Comparison of ENCODE assay signal across 8 cellular contexts in genomic region chr17:79835953-79836951, GRCh38. TPM values are rescaled to one million over a fixed set of nuclear protein-coding genes. Genes with fewer than 3 reads are reported as not detected.
DNase-seq lines count a peak whose midpoint lies in the region; ATAC-seq and TF ChIP-seq lines count a peak whose summit lies in the region.

No MANE protein-coding gene starts in this region.

- no peak for ATAC-seq in HG03280 (IDR thresholded peaks at IDR 0.05; ENCODE audit: unreplicated experiment)

- POLR2A ChIA-PET in A673 (lab: Charles Lee; ENCODE audit: low non-redundant PET), result interaction anchor here (0.6 to 1.3 kb wide), 5 partner anchors 12 to 39 kb away, joined by 3 to 6 read pairs (median 3); partner anchors contain the start of gene CBX8

- no TSS peak for BruUV-seq in A673 (replicated peaks; lab: Mats Ljungman, UMichigan)

- intact Hi-C loops in A673 (cut with micrococcal nuclease; ENCODE audit: unreplicated experiment), result loop anchor here (5.0 to 10.0 kb wide), 2 partner anchors 44 to 91 kb away; no protein-coding TSS in a partner anchor
- intact Hi-C loops in stomach (cut with DNase I; ENCODE audit: low total_unique reads), result loop anchor here (5.0 kb wide), 1 partner anchor 39 kb away; the partner anchor contains the start of gene CBX8
- intact Hi-C loops in thyroid gland (cut with DNase I), result no loop called here

- 33 to 65% (median 37%) methylated on average over 34 to 42 of the region's 42 CpGs for WGBS in stomach, 5 donors
- 64 to 67% methylated on average over 28 to 31 of the region's 42 CpGs for WGBS in thyroid gland, 2 donors

- peaks cover 14% of the 10 kb centered on the region for H3K27me3 ChIP-seq in A673 (replicated peaks; ENCODE audit: insufficient read depth, low read depth, low read length, poor library complexity)
- H3K27me3 ChIP-seq in HL-60 (ENCODE audit: insufficient read depth, poor library complexity, severe bottlenecking), result peaks cover 11% of the 10 kb centered on the region
- peaks cover 9 to 18% (median 16%) of the 10 kb centered on the region in 3 donors for H3K27me3 ChIP-seq in stomach
- peaks cover 5% of the 10 kb centered on the region for H3K27me3 ChIP-seq in thyroid gland

- no peak for TF ChIP-seq CTCF in A673 (conservative IDR thresholded peaks at IDR 0.05; ENCODE audit: low read depth, low read length)
- TF ChIP-seq CTCF in HL-60 (IDR thresholded peaks at IDR 0.05; ENCODE audit: insufficient read depth, low read length), result no peak
- TF ChIP-seq CTCF in stomach (IDR thresholded peaks at IDR 0.05), result no peak
- TF ChIP-seq CTCF in thyroid gland (IDR thresholded peaks at IDR 0.05), result no peak

- no peaks in the 10 kb centered on the region for H3K9me3 ChIP-seq in A673 (ENCODE audit: low read depth, low read length, poor library complexity, severe bottlenecking)
- H3K9me3 ChIP-seq in stomach, result no peaks in the 10 kb centered on the region
- H3K9me3 ChIP-seq in thyroid gland, result no peaks in the 10 kb centered on the region

- H3K27ac ChIP-seq in A673 (ENCODE audit: low read depth, low read length, poor library complexity, severe bottlenecking) (peak overlapping the region; percentile 87), HL-60 (replicated peaks) (peak overlapping the region; percentile 96), stomach (peak overlapping the region; percentile 96 to 99 (median 98)), thyroid gland (no peak overlapping the region)

- H3K36me3 ChIP-seq in A673 (ENCODE audit: insufficient read depth, low read length, poor library complexity, severe bottlenecking) (peaks cover 23% of the 10 kb centered on the region), stomach (peaks cover 18 to 23% (median 22%) of the 10 kb centered on the region in 4 donors), thyroid gland (peaks cover 18 to 20% of the 10 kb centered on the region in 2 donors)

- peak overlapping the region; percentile 59 for H3K4me3 ChIP-seq in A673 (ENCODE audit: low read depth, low read length, poor library complexity, severe bottlenecking)
- peak overlapping the region; percentile 78 for H3K4me3 ChIP-seq in HL-60 (replicated peaks; ENCODE audit: insufficient read depth, low read length)
- H3K4me3 ChIP-seq in stomach, result peak overlapping the region; percentile 61 to 85 (median 76)
- peak overlapping the region in 1 of 3 donors; percentile 67 for H3K4me3 ChIP-seq in thyroid gland (replicated peaks in 1 of 3)

- H3K4me1 ChIP-seq in A673 (ENCODE audit: insufficient read depth, low read length, poor library complexity, severe bottlenecking) (peaks cover 72% of the 10 kb centered on the region), stomach (peaks cover 69 to 87% (median 84%) of the 10 kb centered on the region in 4 donors), thyroid gland (peaks cover 53 to 63% of the 10 kb centered on the region in 2 donors)

- TF ChIP-seq POLR2A in stomach (IDR thresholded peaks at IDR 0.05) (no peak), thyroid gland (IDR thresholded peaks at IDR 0.05) (no peak)

- DNase-seq in A673 (ENCODE audit: low spot score) (peak; percentile 78), HL-60 (ENCODE audit: low read depth in 1 of 2, low spot score in 1 of 2) (peak; percentile 77 to 92), T1000 (lab: John Stamatoyannopoulos, UW) (peak; percentile 23), iPS DF 4.7 (ENCODE audit: extremely low read depth, low spot score) (peak; percentile 75), stomach (peak; percentile 90), thyroid gland (no peak), NCI-H524 treated with DMSO at 0.1 percent for 48 hours (lab: John Stamatoyannopoulos, UW) (no peak)

- CTCF ChIA-PET in A673 (lab: Charles Lee), result interaction anchor here (0.5 to 2.0 kb wide), 7 partner anchors 28 to 181 kb away, joined by 3 to 8 read pairs (median 5); partner anchors contain the start of gene CBX8

- no peak for TF ChIP-seq EP300 in stomach (IDR thresholded peaks at IDR 0.05)

RNA-seq across cellular contexts. Expression of gene CBX4, which starts 3.0 kb away (rescaled TPM):
- total RNA-seq in A673 (2021) (42.6 and 45.5 TPM in 2 replicates), stomach (1 to 10 TPM; 1.8 to 9.8 (median 7.8) TPM), thyroid gland (10 to 100 TPM in 3 of 4 donors, 1 to 10 TPM in 1; 5.6 to 17.2 (median 13.5) TPM)
- 10 to 100 TPM in 1 of 3 donors, 1 to 10 TPM in 2; 7.6 to 10.6 (median 9.3) TPM for polyA plus RNA-seq in stomach

RNA-seq across cellular contexts. Expression of gene CBX8, which starts 39.4 kb away (rescaled TPM):
- total RNA-seq in A673 (2021), result 24.5 and 27.0 TPM in 2 replicates
- total RNA-seq in stomach, result 100 to 1,000 TPM in 1 of 5 donors, 10 to 100 TPM in 1, 1 to 10 TPM in 1, not detected in 2; 2.8 to 140 (median 12.0) TPM
- polyA plus RNA-seq in stomach, result 1 to 10 TPM in 2 of 3 donors, under 1 TPM in 1; 0.76 to 3.4 (median 1.4) TPM
- 1 to 10 TPM; 1.7 to 3.5 (median 2.7) TPM for total RNA-seq in thyroid gland

RNA-seq across cellular contexts. Expression of gene CBX2, which starts 58.3 kb away (rescaled TPM):
- total RNA-seq in A673 (2021), result 59.5 and 66.4 TPM in 2 replicates
- total RNA-seq in stomach, result 1 to 10 TPM in 2 of 5 donors, under 1 TPM in 1, not detected in 2; under 0.01 to 1.3 (median 1.0) TPM
- 1 to 10 TPM in 1 of 3 donors, under 1 TPM in 1, not detected in 1; 0.93 to 1.2 TPM for polyA plus RNA-seq in stomach
- total RNA-seq in thyroid gland, result 1 to 10 TPM in 3 of 4 donors, under 1 TPM in 1; 0.54 to 1.7 (median 1.1) TPM

Comparison
In these comparisons a context has a peak if more than half of its experiments do, and no peak if none do; other contexts are left out.
1. DNase-seq: peak in A673 (single experiment), HL-60 (2 of 2), T1000 (single experiment), iPS DF 4.7 (single experiment) and stomach (single experiment); none in thyroid gland (0 of 2) and NCI-H524 treated with DMSO at 0.1 percent for 48 hours (single experiment).
2. H3K27ac ChIP-seq: peak in A673 (single experiment), HL-60 (single experiment) and stomach (5 of 5); none in thyroid gland (0 of 3).
3. RNA of gene CBX2, which starts 58.3 kb away (total RNA-seq): 59.5 to 66.4 TPM in A673; 0.54 to 1.7 TPM in thyroid gland and under 0.01 to 1.3 TPM in stomach; every median in the first group is over 10 times any median in the second.